In the genomic region with DNA sequence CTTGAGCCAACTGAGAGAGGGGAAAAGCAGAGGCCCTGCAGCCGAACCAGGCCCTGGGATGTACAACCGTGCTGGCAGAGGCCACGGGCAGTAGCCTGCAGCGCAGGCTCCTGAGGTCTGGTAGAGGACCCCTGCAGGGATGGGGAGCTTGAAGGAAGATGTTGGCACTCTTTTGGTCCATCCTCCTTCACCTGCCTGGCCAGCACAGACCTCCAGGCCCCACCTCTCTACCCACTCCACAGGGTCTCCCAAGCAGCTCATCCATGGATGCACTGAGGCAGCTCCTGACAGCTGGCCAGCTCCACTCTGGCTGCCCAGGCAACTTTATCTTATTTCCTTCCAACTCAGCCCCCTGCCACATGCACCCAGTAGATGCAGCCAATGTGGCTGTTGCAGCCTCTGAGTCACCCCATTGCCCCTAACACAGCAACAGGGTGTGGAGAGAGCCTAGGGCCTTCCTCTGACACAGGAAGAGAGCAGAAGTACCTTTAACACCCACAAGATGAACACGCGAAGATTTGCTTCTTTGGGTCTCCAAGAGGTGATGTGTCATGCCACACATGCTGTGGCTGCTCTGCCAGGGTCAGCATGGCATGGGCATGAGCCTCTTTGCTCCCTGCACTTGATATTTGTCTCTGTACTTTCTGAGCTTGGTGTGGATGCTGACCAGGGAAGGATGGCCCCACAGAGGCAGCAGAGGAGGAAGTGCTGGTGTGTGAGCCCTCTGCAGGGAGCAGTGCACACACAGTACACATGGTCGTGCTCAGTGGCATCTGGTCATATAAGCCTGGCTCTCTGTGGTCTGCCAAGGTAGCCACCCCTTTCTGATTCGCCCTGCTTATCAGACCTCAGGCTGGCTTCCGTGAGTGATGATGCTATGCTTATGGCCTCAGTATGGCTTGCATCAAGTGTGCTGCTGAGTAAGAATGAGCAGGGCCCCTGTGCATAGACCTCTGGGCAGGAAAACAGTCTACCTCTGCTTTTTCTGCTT, we compare ENCODE assay signal across 22 cellular contexts.
A peak's percentile ranks its signal among the peaks of the same experiment; 100 is the strongest.
DNase-seq lines count a peak whose midpoint lies in the region; ATAC-seq, FAIRE-seq and TF ChIP-seq lines count a peak whose summit lies in the region.
"Had no signal": no experiment of that assay in that cellular context is flagged by ENCODE, and none has a peak within 500 bp of the region (broad histone marks: within the 10 kb centered on the region; RNA-seq: fewer than 3 reads in every experiment).

No MANE protein-coding gene starts in this region.

- peak; percentile 69 for FAIRE-seq in GM12891 (lab: Jason Lieb, UNC)
- FAIRE-seq: keratinocyte had no signal

- no peaks in the 10 kb centered on the region for H3K79me2 ChIP-seq in smooth muscle cell (ENCODE audit: low read depth)

- no peaks in the 10 kb centered on the region for H3K36me3 Mint-ChIP-seq in CD8-positive, alpha-beta T cell
- peaks cover 0 to 11% (median 0%) of the 10 kb centered on the region in 5 donors for H3K36me3 Mint-ChIP-seq in naive thymus-derived CD4-positive, alpha-beta T cell
- H3K36me3 Mint-ChIP-seq: mesothelial cell of epicardium had no signal

- no peaks in the 10 kb centered on the region for H3F3A ChIP-seq in smooth muscle cell (ENCODE audit: low read depth)

- no peaks in the 10 kb centered on the region for H4K20me1 ChIP-seq in smooth muscle cell (ENCODE audit: low read depth)
- H4K20me1 ChIP-seq: BLaER1 had no signal

- H3K4me3 ChIP-seq in CD8-positive, alpha-beta T cell (ENCODE audit: low read depth, low read length) = no peak overlapping the region
- H3K4me3 ChIP-seq in astrocyte of the spinal cord (ENCODE audit: low read depth, low read length) (no peak overlapping the region), smooth muscle cell (no peak overlapping the region)
- H3K4me3 ChIP-seq in naive thymus-derived CD4-positive, alpha-beta T cell (ENCODE audit: low read length) = no peak overlapping the region
- H3K4me3 ChIP-seq: BLaER1, dorsolateral prefrontal cortex, heart right ventricle, right atrium auricular region, tibial artery had no signal

- H3K27ac ChIP-seq in CD8-positive, alpha-beta T cell (ENCODE audit: low read depth, low read length) = no peak overlapping the region
- H3K27ac ChIP-seq in naive thymus-derived CD4-positive, alpha-beta T cell (ENCODE audit: low read depth, low read length) = no peak overlapping the region
- no peak overlapping the region for H3K27ac ChIP-seq in smooth muscle cell (ENCODE audit: low read depth)
- H3K27ac ChIP-seq: BLaER1, dorsolateral prefrontal cortex, heart right ventricle, right atrium auricular region, tibial artery had no signal

- no peak for TF ChIP-seq CTCF in CD8-positive, alpha-beta T cell (IDR thresholded peaks at IDR 0.05)
- TF ChIP-seq CTCF in astrocyte of the spinal cord (IDR thresholded peaks at IDR 0.05; ENCODE audit: low read depth, low read length) (no peak), smooth muscle cell (IDR thresholded peaks at IDR 0.05; ENCODE audit: borderline replicate concordance, insufficient read depth, poor library complexity, severe bottlenecking) (no peak)

- H3K9me3 Mint-ChIP-seq in CD8-positive, alpha-beta T cell = no peaks in the 10 kb centered on the region
- H3K9me3 Mint-ChIP-seq in naive thymus-derived CD4-positive, alpha-beta T cell = no peaks in the 10 kb centered on the region
- H3K9me3 Mint-ChIP-seq: activated CD4-positive, alpha-beta memory T cell treated with anti-CD3 and anti-CD28 coated beads, Interleukin-2, amount 10 ng/mL, durations not matched to agents 7 days and 5 days; HFFc6; mesothelial cell of epicardium had no signal

- in situ Hi-C loops in astrocyte of the spinal cord (cut with HindIII; ENCODE audit: low sequenced_read_pairs) = no loop called here

- H3K27me3 ChIP-seq in CD8-positive, alpha-beta T cell (ENCODE audit: insufficient read depth, low read length) = no peaks in the 10 kb centered on the region
- no peaks in the 10 kb centered on the region for H3K27me3 ChIP-seq in naive thymus-derived CD4-positive, alpha-beta T cell (ENCODE audit: control insufficient read depth in 2 of 2, insufficient read depth in 2 of 2, low read length in 2 of 2)
- peaks cover 66% of the 10 kb centered on the region for H3K27me3 ChIP-seq in smooth muscle cell (ENCODE audit: low read depth)
- H3K27me3 ChIP-seq: BLaER1, dorsolateral prefrontal cortex, heart right ventricle, right atrium auricular region, tibial artery had no signal

- ATAC-seq in CD8-positive, alpha-beta T cell = peak; percentile 84
- peak; percentile 89 for ATAC-seq in naive thymus-derived CD4-positive, alpha-beta T cell
- no peak for ATAC-seq in GM21825 (IDR thresholded peaks at IDR 0.05; ENCODE audit: unreplicated experiment)

- POLR2A ChIA-PET in CD8-positive, alpha-beta T cell (lab: Charles Lee) = no interaction called here
- POLR2A ChIA-PET in naive thymus-derived CD4-positive, alpha-beta T cell (lab: Charles Lee) = no interaction called here

- TF ChIP-seq POLR2A in GM12891 (IDR thresholded peaks at IDR 0.05; ENCODE audit: low read depth, low read length) = no peak

- WGBS in smooth muscle cell (ENCODE audit: low lambda C conversion rate) = 83% methylated on average over 9 of the region's 9 CpGs

- peak overlapping the region; percentile 60 for H3K27ac Mint-ChIP-seq in CD8-positive, alpha-beta T cell
- no peak overlapping the region for H3K27ac Mint-ChIP-seq in naive thymus-derived CD4-positive, alpha-beta T cell
- H3K27ac Mint-ChIP-seq: activated CD4-positive, alpha-beta memory T cell treated with anti-CD3 and anti-CD28 coated beads, Interleukin-2, amount 10 ng/mL, durations not matched to agents 7 days and 5 days; HFFc6; mesothelial cell of epicardium had no signal

- intact Hi-C loops in CD8-positive, alpha-beta T cell (cut with DNase I, micrococcal nuclease) = no loop called here
- intact Hi-C loops in naive thymus-derived CD4-positive, alpha-beta T cell (cut with micrococcal nuclease) = no loop called here

- DNase-seq in CD8-positive, alpha-beta T cell = peak in 4 of 7 experiments; percentile 19 to 48 (median 26)
- DNase-seq in GM12891 (ENCODE audit: insufficient read length, low spot score) (no peak), astrocyte of the spinal cord (ENCODE audit: low read depth, low spot score) (peak; percentile 10), smooth muscle cell (lab: John Stamatoyannopoulos, UW; ENCODE audit: unreplicated experiment) (no peak), HPDE6-E6E7 (ENCODE audit: extremely low spot score) (no peak)
- no peak for DNase-seq in naive thymus-derived CD4-positive, alpha-beta T cell
- DNase-seq: activated CD4-positive, alpha-beta memory T cell treated with anti-CD3 and anti-CD28 coated beads, Interleukin-2, amount 10 ng/mL, durations not matched to agents 7 days and 5 days; activated effector memory CD4-positive, alpha-beta T cell treated with anti-CD3 and anti-CD28 coated beads, Interleukin-2, amount 50 U/mL, for 16 hours; DMS153; dorsolateral prefrontal cortex; heart right ventricle; HFFc6; NCI-H187 treated with DMSO at 0.1 percent for 48 hours; NCI-H510A treated with DMSO at 0.1 percent for 48 hours; OCI-M1; stimulated activated CD4-positive, alpha-beta T cell treated with anti-CD3 and anti-CD28 coated beads, Interleukin-2, amount 100 ng/mL, for 24 hours; tibial artery had no signal

- peaks cover 14% of the 10 kb centered on the region for H3K4me1 ChIP-seq in CD8-positive, alpha-beta T cell (ENCODE audit: insufficient read depth, low read length)
- H3K4me1 ChIP-seq in naive thymus-derived CD4-positive, alpha-beta T cell (ENCODE audit: control insufficient read depth in 2 of 2, insufficient read depth in 2 of 2, low read length in 2 of 2) = peaks cover 0 to 18% of the 10 kb centered on the region in 2 donors
- no peaks in the 10 kb centered on the region for H3K4me1 ChIP-seq in smooth muscle cell (ENCODE audit: low read depth)
- H3K4me1 ChIP-seq: BLaER1, heart right ventricle, right atrium auricular region, tibial artery had no signal

- CTCF ChIA-PET in CD8-positive, alpha-beta T cell (lab: Charles Lee) = no interaction called here
- CTCF ChIA-PET in naive thymus-derived CD4-positive, alpha-beta T cell (lab: Charles Lee) = no interaction called here

- H2AFZ ChIP-seq in smooth muscle cell (ENCODE audit: low read depth) = no peak overlapping the region

- H3K4me1 Mint-ChIP-seq in CD8-positive, alpha-beta T cell (ENCODE audit: low read depth) = peaks cover 9% of the 10 kb centered on the region
- peaks cover 0 to 12% (median 0%) of the 10 kb centered on the region in 7 donors for H3K4me1 Mint-ChIP-seq in naive thymus-derived CD4-positive, alpha-beta T cell
- H3K4me1 Mint-ChIP-seq: mesothelial cell of epicardium had no signal

- H3K4me3 Mint-ChIP-seq in CD8-positive, alpha-beta T cell = no peak overlapping the region
- no peak overlapping the region for H3K4me3 Mint-ChIP-seq in naive thymus-derived CD4-positive, alpha-beta T cell
- H3K4me3 Mint-ChIP-seq: activated CD4-positive, alpha-beta memory T cell treated with anti-CD3 and anti-CD28 coated beads, Interleukin-2, amount 10 ng/mL, durations not matched to agents 7 days and 5 days; HFFc6; mesothelial cell of epicardium had no signal

- no peaks in the 10 kb centered on the region for H3K36me3 ChIP-seq in CD8-positive, alpha-beta T cell (ENCODE audit: insufficient read depth, low read length)
- H3K36me3 ChIP-seq in naive thymus-derived CD4-positive, alpha-beta T cell (ENCODE audit: control insufficient read depth in 2 of 3, insufficient read depth in 3 of 3, low read length in 3 of 3) = no peaks in the 10 kb centered on the region
- H3K36me3 ChIP-seq in smooth muscle cell (ENCODE audit: low read depth) = no peaks in the 10 kb centered on the region
- H3K36me3 ChIP-seq: BLaER1, heart right ventricle, right atrium auricular region, tibial artery had no signal

- no peak overlapping the region for H3K4me2 ChIP-seq in smooth muscle cell
- H3K4me2 ChIP-seq: BLaER1 had no signal

- H3K27me3 Mint-ChIP-seq in CD8-positive, alpha-beta T cell (ENCODE audit: low read depth) = peaks cover 26% of the 10 kb centered on the region
- peaks cover 23 to 28% (median 25%) of the 10 kb centered on the region in 5 donors for H3K27me3 Mint-ChIP-seq in naive thymus-derived CD4-positive, alpha-beta T cell

- no peaks in the 10 kb centered on the region for H3K9me3 ChIP-seq in CD8-positive, alpha-beta T cell (ENCODE audit: low read length)
- H3K9me3 ChIP-seq in naive thymus-derived CD4-positive, alpha-beta T cell (ENCODE audit: control insufficient read depth in 2 of 3, low read length in 3 of 3) = no peaks in the 10 kb centered on the region
- H3K9me3 ChIP-seq in smooth muscle cell (replicated peaks; ENCODE audit: low read depth) = no peaks in the 10 kb centered on the region
- H3K9me3 ChIP-seq: BLaER1, heart right ventricle, right atrium auricular region, tibial artery had no signal

- H3K9ac ChIP-seq in smooth muscle cell (ENCODE audit: low read depth) = no peak overlapping the region
- H3K9ac ChIP-seq: BLaER1 had no signal

TF ChIP-seq in GM12891, 5 proteins besides CTCF, POLR2A, EP300 and RAD21:
- no peak for TF ChIP-seq TAF1 (IDR thresholded peaks at IDR 0.05; ENCODE audit: low read depth, low read length)
- TF ChIP-seq PAX5 (IDR thresholded peaks at IDR 0.05; ENCODE audit: insufficient read depth, low read length, severe bottlenecking) = no peak
- TF ChIP-seq POLR2AphosphoS5 (IDR thresholded peaks at IDR 0.05; ENCODE audit: low read depth, low read length) = 0 out of 2 replicates have a peak, but pooled peaks have one; percentile 13

Comparison
In these comparisons a context has a peak if more than half of its experiments do, and no peak if none do; other contexts are left out.
1. DNase-seq: peak in CD8-positive, alpha-beta T cell (4 of 7) and astrocyte of the spinal cord (single experiment); none in GM12891 (single experiment), naive thymus-derived CD4-positive, alpha-beta T cell (0 of 9), smooth muscle cell (single experiment) and HPDE6-E6E7 (single experiment).